ENCODE assay signal across 9 cellular contexts in genomic region chr22:32444068-32444467, GRCh38. TPM values are rescaled to one million over a fixed set of nuclear protein-coding genes. Genes with fewer than 3 reads are reported as not detected.
DNase-seq lines count a peak whose midpoint lies in the region; ATAC-seq and TF ChIP-seq lines count a peak whose summit lies in the region.
"Had no signal": no experiment of that assay in that cellular context is flagged by ENCODE, and none has a peak within 500 bp of the region (broad histone marks: within the 10 kb centered on the region; RNA-seq: fewer than 3 reads in every experiment).

No MANE protein-coding gene starts in this region.

- no peak overlapping the region for H3K27ac Mint-ChIP-seq in effector memory CD8-positive, alpha-beta T cell

- TF ChIP-seq CTCF in GM13976 (IDR thresholded peaks at IDR 0.05; ENCODE audit: borderline replicate concordance, control extremely low read depth, extremely low read depth, insufficient read depth, missing control alignments) (peak; percentile 23), Panc1 (IDR thresholded peaks at IDR 0.05) (peak; percentile 70)

- DNase-seq in D341Med (ENCODE audit: low spot score) = peak; percentile 59
- DNase-seq in GM13976 (ENCODE audit: low spot score) = peak; percentile 49
- no peak for DNase-seq in Panc1 (ENCODE audit: low read depth, low spot score)
- peak; percentile 28 for DNase-seq in iPS-NIHi11 (ENCODE audit: low spot score)
- DNase-seq in effector memory CD8-positive, alpha-beta T cell = no peak
- no peak for DNase-seq in activated effector memory CD4-positive, alpha-beta T cell treated with Interleukin-2 at 50 U/mL for 16 hours
- DNase-seq in activated effector memory CD4-positive, alpha-beta T cell treated with anti-CD3 and anti-CD28 coated beads, Interleukin-2, amount 50 U/mL, for 16 hours = no peak

- no peak overlapping the region for H3K4me3 ChIP-seq in Panc1 (ENCODE audit: low read depth in 2 of 2, low read length in 2 of 2)
- H3K4me3 ChIP-seq: SK-N-MC had no signal

- H3K4me3 Mint-ChIP-seq in effector memory CD8-positive, alpha-beta T cell = no peak overlapping the region

- H3K27ac ChIP-seq in Panc1 (ENCODE audit: low read length) = no peak overlapping the region
- H3K27ac ChIP-seq: SK-N-MC had no signal

- no peaks in the 10 kb centered on the region for H3K9me3 ChIP-seq in Panc1 (ENCODE audit: control insufficient read depth, insufficient read depth, low read depth, low read length)

- intact Hi-C loops in Panc1 (cut with micrococcal nuclease; ENCODE audit: unreplicated experiment) = no loop called here

- BruUV-seq in Panc1 (replicated peaks; lab: Mats Ljungman, UMichigan) = no TSS peak

- no peaks in the 10 kb centered on the region for H3K36me3 Mint-ChIP-seq in effector memory CD8-positive, alpha-beta T cell (ENCODE audit: insufficient read depth)

- H3K4me1 ChIP-seq in Panc1 (ENCODE audit: control insufficient read depth, insufficient read depth, low read length) = no peaks in the 10 kb centered on the region

- peak; percentile 78 for ATAC-seq in Panc1
- ATAC-seq in effector memory CD8-positive, alpha-beta T cell (replicated peaks) = no peak

- POLR2A ChIA-PET in Panc1 (lab: Charles Lee) = no interaction called here

- no peaks in the 10 kb centered on the region for H3K27me3 Mint-ChIP-seq in effector memory CD8-positive, alpha-beta T cell

- in situ Hi-C loops in GM13976 (cut with MboI; ENCODE audit: low sequenced_read_pairs, unreplicated experiment) (no loop called here), Panc1 (cut with HindIII; ENCODE audit: low pct_unique_long_range_greater_than_20kb, low sequenced_read_pairs) (no loop called here)

- H3K9me3 Mint-ChIP-seq in effector memory CD8-positive, alpha-beta T cell = no peaks in the 10 kb centered on the region

- CTCF ChIA-PET in Panc1 (lab: Charles Lee) = interaction anchor here (1.0 kb wide), 1 partner anchor 467 kb away, joined by 3 read pairs; no protein-coding TSS in a partner anchor

- H3K4me1 Mint-ChIP-seq in effector memory CD8-positive, alpha-beta T cell (ENCODE audit: low read depth in 2 of 2) = no peaks in the 10 kb centered on the region

- no peaks in the 10 kb centered on the region for H3K36me3 ChIP-seq in Panc1 (ENCODE audit: control insufficient read depth, insufficient read depth, low read length)

- peaks cover 7% of the 10 kb centered on the region for H3K27me3 ChIP-seq in Panc1 (ENCODE audit: control insufficient read depth, insufficient read depth, low read length)

RNA-seq across cellular contexts. Expression of gene BPIFC, which starts 20.2 kb away (rescaled TPM):
- total RNA-seq in Panc1 (2021; ENCODE audit: unreplicated experiment) = not detected
- not detected for polyA plus RNA-seq in Panc1 (2012; ENCODE audit: insufficient read length)
- total RNA-seq: myocyte had no signal

RNA-seq across cellular contexts. Expression of gene FBXO7, which starts 30.5 kb away (rescaled TPM):
- total RNA-seq in Panc1 (2021; ENCODE audit: unreplicated experiment) = 67.8 TPM
- polyA plus RNA-seq in Panc1 (2012; ENCODE audit: insufficient read length) = 52.4 TPM

RNA-seq across cellular contexts. Expression of gene RTCB, which starts 32.0 kb away (rescaled TPM):
- 55.9 TPM for total RNA-seq in Panc1 (2021; ENCODE audit: unreplicated experiment)
- 49.9 TPM for polyA plus RNA-seq in Panc1 (2012; ENCODE audit: insufficient read length)

Comparison
In these comparisons a context has a peak if more than half of its experiments do, and no peak if none do; other contexts are left out.
1. DNase-seq: peak in D341Med (single experiment), GM13976 (single experiment) and iPS-NIHi11 (single experiment); none in Panc1 (single experiment), effector memory CD8-positive, alpha-beta T cell (0 of 3), activated effector memory CD4-positive, alpha-beta T cell treated with Interleukin-2 at 50 U/mL for 16 hours (single experiment) and activated effector memory CD4-positive, alpha-beta T cell treated with anti-CD3 and anti-CD28 coated beads, Interleukin-2, amount 50 U/mL, for 16 hours (single experiment).